In the genomic region with DNA sequence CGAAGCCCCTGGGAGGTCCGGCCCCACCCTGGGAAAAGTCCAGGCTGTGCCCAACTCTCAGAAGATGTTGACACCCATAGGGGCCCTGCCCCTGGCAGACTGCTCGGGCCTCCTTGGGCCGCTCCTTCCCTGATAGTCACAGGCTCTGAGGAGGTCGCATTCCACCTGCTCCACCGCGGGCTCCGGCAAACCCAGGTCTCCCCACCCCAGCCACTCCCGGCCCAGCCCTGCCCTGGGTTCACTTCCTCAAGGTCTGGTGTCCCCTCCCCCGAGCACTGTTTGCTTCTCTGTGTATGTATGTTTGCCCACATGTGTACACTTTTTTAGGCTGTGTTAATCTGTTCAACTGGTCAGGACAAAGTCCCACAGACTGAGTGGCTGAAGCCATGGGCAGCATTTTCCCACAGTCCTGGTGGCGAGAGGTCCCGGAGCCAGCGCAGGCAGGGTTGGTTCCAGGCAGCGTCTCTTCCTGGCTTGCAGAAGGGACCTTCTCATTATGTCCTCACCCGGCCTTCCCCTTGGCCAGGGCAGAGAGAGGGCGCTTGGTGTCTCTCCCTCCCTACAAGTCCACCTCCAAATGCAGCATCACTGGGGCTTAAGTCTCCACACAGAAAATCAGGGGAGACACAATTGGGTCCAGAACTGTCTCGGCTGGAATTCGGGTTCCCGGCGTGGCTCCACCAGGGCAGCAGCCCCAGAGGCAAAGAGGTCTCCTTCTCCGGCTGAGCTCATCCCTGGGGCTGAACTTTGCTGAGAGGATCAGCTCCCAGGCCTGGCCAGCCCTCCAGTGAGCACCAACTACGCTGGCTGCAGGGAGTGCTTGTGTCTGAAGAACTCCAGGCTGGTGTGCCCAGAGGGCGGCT, we compare ENCODE assay signal across 12 cellular contexts. TPM values are rescaled to one million over a fixed set of nuclear protein-coding genes. Genes with fewer than 3 reads are reported as not detected.
DNase-seq lines count a peak whose midpoint lies in the region; ATAC-seq and TF ChIP-seq lines count a peak whose summit lies in the region.
"Had no signal": no experiment of that assay in that cellular context is flagged by ENCODE, and none has a peak within 500 bp of the region (broad histone marks: within the 10 kb centered on the region; RNA-seq: fewer than 3 reads in every experiment).

No MANE protein-coding gene starts in this region.

- dilution Hi-C loops in mammary epithelial cell (cut with HindIII; ENCODE audit: low sequenced_read_pairs) = no loop called here

- CTCF ChIA-PET in mammary epithelial cell (lab: Charles Lee; ENCODE audit: low non-redundant PET) = no interaction called here

- H3K9me3 Mint-ChIP-seq in activated CD4-positive, alpha-beta T cell treated with anti-CD3 and anti-CD28 coated beads, Interleukin-2, amount 10 ng/mL, durations not matched to agents 24 days and 14 days = peaks cover 20% of the 10 kb centered on the region
- peaks cover 15% of the 10 kb centered on the region for H3K9me3 Mint-ChIP-seq in activated T-helper 17 cell treated with anti-CD3 and anti-CD28 coated beads, Interleukin-2, amount 50 U/mL, for 72 hours

- 44% methylated on average over 23 of the region's 23 CpGs for WGBS in liver
- WGBS in mammary epithelial cell (ENCODE audit: low coverage, missing lambda C conversion rate) = 87% methylated on average over 14 of the region's 23 CpGs
- 94% methylated on average over 22 of the region's 23 CpGs for WGBS in smooth muscle cell (ENCODE audit: low lambda C conversion rate)

- TF ChIP-seq RAD21 in liver (IDR thresholded peaks at IDR 0.05) = peak in 1 of 2 donors; percentile 56

- no TSS peak for BruUV-seq in mammary epithelial cell (replicated peaks; lab: Mats Ljungman, UMichigan)

- H3K4me1 Mint-ChIP-seq in activated CD4-positive, alpha-beta T cell treated with anti-CD3 and anti-CD28 coated beads, Interleukin-2, amount 10 ng/mL, durations not matched to agents 24 days and 14 days = peaks cover 48% of the 10 kb centered on the region
- peaks cover 26% of the 10 kb centered on the region for H3K4me1 Mint-ChIP-seq in activated T-helper 17 cell treated with anti-CD3 and anti-CD28 coated beads, Interleukin-2, amount 50 U/mL, for 72 hours

- peak overlapping the region; percentile 32 for H3K4me3 Mint-ChIP-seq in activated CD4-positive, alpha-beta T cell treated with anti-CD3 and anti-CD28 coated beads, Interleukin-2, amount 10 ng/mL, durations not matched to agents 24 days and 14 days
- peak overlapping the region; percentile 76 for H3K4me3 Mint-ChIP-seq in activated T-helper 17 cell treated with anti-CD3 and anti-CD28 coated beads, Interleukin-2, amount 50 U/mL, for 72 hours
- H3K4me3 Mint-ChIP-seq: GM23338 had no signal

- H2AFZ ChIP-seq in mammary epithelial cell (ENCODE audit: low read depth, low read length) = no peak overlapping the region
- H2AFZ ChIP-seq in smooth muscle cell (ENCODE audit: low read depth) = no peak overlapping the region
- H2AFZ ChIP-seq: GM23338 had no signal

- no peaks in the 10 kb centered on the region for H3K27me3 ChIP-seq in liver (ENCODE audit: control insufficient read depth in 4 of 4, insufficient read depth in 4 of 4, low read length in 3 of 4)
- peaks cover 0 to 12% (median 6%) of the 10 kb centered on the region in 5 donors for H3K27me3 ChIP-seq in subcutaneous abdominal adipose tissue (ENCODE audit: control insufficient read depth in 5 of 5, insufficient read depth in 4 of 5, low read length in 5 of 5)
- H3K27me3 ChIP-seq in mammary epithelial cell (ENCODE audit: insufficient read depth, low read length) = no peaks in the 10 kb centered on the region
- H3K27me3 ChIP-seq in smooth muscle cell (ENCODE audit: low read depth) = no peaks in the 10 kb centered on the region

- peak overlapping the region; percentile 74 for H3K27ac Mint-ChIP-seq in activated CD4-positive, alpha-beta T cell treated with anti-CD3 and anti-CD28 coated beads, Interleukin-2, amount 10 ng/mL, durations not matched to agents 24 days and 14 days
- peak overlapping the region; percentile 48 for H3K27ac Mint-ChIP-seq in activated T-helper 17 cell treated with anti-CD3 and anti-CD28 coated beads, Interleukin-2, amount 50 U/mL, for 72 hours
- H3K27ac Mint-ChIP-seq: GM23338 had no signal

- intact Hi-C loops in activated CD4-positive, alpha-beta T cell treated with anti-CD3 and anti-CD28 coated beads, Interleukin-2, amount 10 ng/mL, durations not matched to agents 24 days and 14 days (cut with micrococcal nuclease) = no loop called here
- intact Hi-C loops in mammary epithelial cell (cut with micrococcal nuclease) = no loop called here

- in situ Hi-C loops in mammary epithelial cell (cut with MboI; ENCODE audit: low sequenced_read_pairs in 2 of 2) = loop anchor here in 1 of 2 donors (25.0 kb wide), 1 partner anchor 861 kb away; no protein-coding TSS in a partner anchor

- H3K27me3 Mint-ChIP-seq in activated CD4-positive, alpha-beta T cell treated with anti-CD3 and anti-CD28 coated beads, Interleukin-2, amount 10 ng/mL, durations not matched to agents 24 days and 14 days = no peaks in the 10 kb centered on the region
- no peaks in the 10 kb centered on the region for H3K27me3 Mint-ChIP-seq in activated T-helper 17 cell treated with anti-CD3 and anti-CD28 coated beads, Interleukin-2, amount 50 U/mL, for 72 hours

- H3K27ac ChIP-seq in liver (ENCODE audit: low read depth in 1 of 2, low read length in 2 of 2) (peak overlapping the region; percentile 73 to 77), subcutaneous abdominal adipose tissue (ENCODE audit: low read depth, low read length) (peak overlapping the region; percentile 37), mammary epithelial cell (ENCODE audit: insufficient read depth, low read depth, low read length) (no peak overlapping the region), smooth muscle cell (ENCODE audit: low read depth) (no peak overlapping the region)
- H3K27ac ChIP-seq: SJSA1 had no signal

- H3K4me1 ChIP-seq in liver (ENCODE audit: control insufficient read depth in 4 of 4, insufficient read depth in 4 of 4, low read length in 3 of 4) = peaks cover 3 to 30% (median 19%) of the 10 kb centered on the region in 4 donors
- H3K4me1 ChIP-seq in subcutaneous abdominal adipose tissue (ENCODE audit: control insufficient read depth in 5 of 5, insufficient read depth in 5 of 5, low read length in 5 of 5) = peaks cover 6 to 37% (median 18%) of the 10 kb centered on the region in 5 donors
- H3K4me1 ChIP-seq in mammary epithelial cell (ENCODE audit: insufficient read depth, low read length) = peaks cover 6% of the 10 kb centered on the region
- no peaks in the 10 kb centered on the region for H3K4me1 ChIP-seq in smooth muscle cell (ENCODE audit: low read depth)

- H3K4me2 ChIP-seq in mammary epithelial cell (ENCODE audit: insufficient read depth, low read depth, low read length) (no peak overlapping the region), smooth muscle cell (no peak overlapping the region)
- H3K4me2 ChIP-seq: GM23338 had no signal

- H3K9ac ChIP-seq in liver (ENCODE audit: low read depth in 1 of 2, low read length in 2 of 2) = no peak overlapping the region
- H3K9ac ChIP-seq in subcutaneous abdominal adipose tissue (ENCODE audit: low read length in 5 of 5) = peak overlapping the region in 1 of 5 donors; percentile 7
- no peak overlapping the region for H3K9ac ChIP-seq in mammary epithelial cell (ENCODE audit: insufficient read depth, low read length)
- H3K9ac ChIP-seq in smooth muscle cell (ENCODE audit: low read depth) = no peak overlapping the region

- no peak for ATAC-seq in activated T-helper 17 cell treated with anti-CD3 and anti-CD28 coated beads, Interleukin-2, amount 50 U/mL, for 72 hours (replicated peaks)
- ATAC-seq in GM19455 (IDR thresholded peaks at IDR 0.05; ENCODE audit: unreplicated experiment) = no peak

- DNase-seq in activated CD4-positive, alpha-beta T cell treated with anti-CD3 and anti-CD28 coated beads, Interleukin-2, amount 10 ng/mL, durations not matched to agents 24 days and 14 days = no peak
- no peak for DNase-seq in activated CD4-positive, alpha-beta T cell treated with anti-CD3 and anti-CD28 coated beads, Interleukin-2, amount 50 U/mL, for 48 hours
- DNase-seq in mammary epithelial cell = no peak
- DNase-seq in smooth muscle cell (lab: John Stamatoyannopoulos, UW; ENCODE audit: unreplicated experiment) = no peak
- DNase-seq: NCI-H1694; stimulated activated CD4-positive, alpha-beta T cell treated with anti-CD3 and anti-CD28 coated beads, Interleukin-12 subunit alpha, Interleukin-12 subunit beta, amount 100 ng/mL, for 4 hours had no signal

- H3K36me3 ChIP-seq in liver (ENCODE audit: control insufficient read depth in 4 of 4, insufficient read depth in 3 of 4, low read depth in 1 of 4, low read length in 3 of 4) = no peaks in the 10 kb centered on the region
- H3K36me3 ChIP-seq in subcutaneous abdominal adipose tissue (ENCODE audit: control insufficient read depth in 5 of 5, insufficient read depth in 5 of 5, low read length in 5 of 5) = no peaks in the 10 kb centered on the region
- no peaks in the 10 kb centered on the region for H3K36me3 ChIP-seq in mammary epithelial cell (ENCODE audit: insufficient read depth, low read length)
- no peaks in the 10 kb centered on the region for H3K36me3 ChIP-seq in smooth muscle cell (ENCODE audit: low read depth)
- H3K36me3 ChIP-seq: SJSA1 had no signal

- H4K20me1 ChIP-seq in mammary epithelial cell (ENCODE audit: insufficient read depth, low read length) (no peaks in the 10 kb centered on the region), smooth muscle cell (ENCODE audit: low read depth) (no peaks in the 10 kb centered on the region)

- no peaks in the 10 kb centered on the region for H3F3A ChIP-seq in smooth muscle cell (ENCODE audit: low read depth)

- peaks cover 26% of the 10 kb centered on the region for H3K36me3 Mint-ChIP-seq in activated CD4-positive, alpha-beta T cell treated with anti-CD3 and anti-CD28 coated beads, Interleukin-2, amount 10 ng/mL, durations not matched to agents 24 days and 14 days (ENCODE audit: low read depth)
- H3K36me3 Mint-ChIP-seq in activated T-helper 17 cell treated with anti-CD3 and anti-CD28 coated beads, Interleukin-2, amount 50 U/mL, for 72 hours (ENCODE audit: low read depth) = no peaks in the 10 kb centered on the region

- TF ChIP-seq CTCF in liver (IDR thresholded peaks at IDR 0.05; ENCODE audit: low read depth, low read length, missing input control) (no peak), mammary epithelial cell (conservative IDR thresholded peaks at IDR 0.05 in 1 of 2, IDR thresholded peaks at IDR 0.05 in 1 of 2; ENCODE audit: extremely low read depth in 1 of 2, insufficient read depth in 1 of 2, low read depth in 1 of 2, low read length in 2 of 2) (no peak), smooth muscle cell (IDR thresholded peaks at IDR 0.05; ENCODE audit: borderline replicate concordance, insufficient read depth, poor library complexity, severe bottlenecking) (no peak)

- no peak overlapping the region for H3K4me3 ChIP-seq in liver (ENCODE audit: low read depth in 1 of 3, low read length in 3 of 3)
- H3K4me3 ChIP-seq in subcutaneous abdominal adipose tissue (ENCODE audit: low read depth in 1 of 5, low read length in 5 of 5) = peak overlapping the region in 1 of 5 donors; percentile 4
- no peak overlapping the region for H3K4me3 ChIP-seq in mammary epithelial cell (replicated peaks in 1 of 3; ENCODE audit: insufficient read depth in 1 of 3, low read depth in 2 of 3, low read length in 3 of 3)
- H3K4me3 ChIP-seq in smooth muscle cell = no peak overlapping the region
- H3K4me3 ChIP-seq: GM23338, SJSA1 had no signal

- H3K79me2 ChIP-seq in mammary epithelial cell (ENCODE audit: insufficient read depth, low read length) = no peaks in the 10 kb centered on the region
- H3K79me2 ChIP-seq in smooth muscle cell (ENCODE audit: low read depth) = no peaks in the 10 kb centered on the region

- H3K9me3 ChIP-seq in liver (ENCODE audit: control insufficient read depth in 4 of 4, low read length in 3 of 4) (peaks cover 0 to 5% (median 1%) of the 10 kb centered on the region in 4 donors), subcutaneous abdominal adipose tissue (ENCODE audit: control insufficient read depth in 5 of 5, low read length in 5 of 5) (peaks cover 0 to 11% (median 8%) of the 10 kb centered on the region in 5 donors), mammary epithelial cell (replicated peaks; ENCODE audit: insufficient read depth, low read length) (no peaks in the 10 kb centered on the region), smooth muscle cell (replicated peaks; ENCODE audit: low read depth) (no peaks in the 10 kb centered on the region)

RNA-seq across cellular contexts. Expression of a gene that starts 10.5 kb away (rescaled TPM):
- total RNA-seq in activated CD4-positive, alpha-beta T cell treated with anti-CD3 and anti-CD28 coated beads, Interleukin-2, amount 10 ng/mL, durations not matched to agents 24 days and 14 days = 42.3 and 43.5 TPM in 2 replicates
- 10 to 100 TPM; 27.4 to 36.3 TPM for total RNA-seq in activated T-helper 17 cell treated with anti-CD3 and anti-CD28 coated beads, Interleukin-2, amount 50 U/mL, for 72 hours
- 10 to 100 TPM in 1 of 2 donors, 1 to 10 TPM in 1; 4.6 to 10.2 TPM for total RNA-seq in liver
- polyA plus RNA-seq in liver = 10 to 100 TPM in 1 of 2 donors, 1 to 10 TPM in 1; 6.0 to 10.2 TPM
- total RNA-seq in mammary epithelial cell = 10 to 100 TPM; 15.7 to 29.1 TPM
- polyA plus RNA-seq in mammary epithelial cell = 26.3 TPM
- polyA minus RNA-seq in mammary epithelial cell = 3.5 TPM
- 16.1 and 27.4 TPM in 2 replicates for total RNA-seq in smooth muscle cell
- polyA plus RNA-seq in smooth muscle cell = 18.4 and 26.6 TPM in 2 replicates

RNA-seq across cellular contexts. Expression of a gene that starts 19.9 kb away (rescaled TPM):
- 207 and 209 TPM in 2 replicates for total RNA-seq in activated CD4-positive, alpha-beta T cell treated with anti-CD3 and anti-CD28 coated beads, Interleukin-2, amount 10 ng/mL, durations not matched to agents 24 days and 14 days
- total RNA-seq in activated T-helper 17 cell treated with anti-CD3 and anti-CD28 coated beads, Interleukin-2, amount 50 U/mL, for 72 hours = 100 to 1,000 TPM in 1 of 2 donors, 10 to 100 TPM in 1; 93.2 to 299 TPM
- total RNA-seq in liver (10 to 100 TPM; 14.8 to 28.9 TPM), mammary epithelial cell (10 to 100 TPM; 12.9 to 19.0 TPM), smooth muscle cell (0.40 TPM in 1 of 2 replicates, not detected in the other)
- polyA plus RNA-seq in liver (10 to 100 TPM; 29.2 to 38.1 TPM), mammary epithelial cell (19.6 TPM), smooth muscle cell (not detected in 2 replicates)
- 11.4 TPM for polyA minus RNA-seq in mammary epithelial cell
- total RNA-seq: GM23338 had no signal
- polyA plus RNA-seq: GM23338 had no signal

RNA-seq across cellular contexts. Expression of a gene that starts 46.0 kb away (rescaled TPM):
- not detected in 2 replicates for total RNA-seq in activated CD4-positive, alpha-beta T cell treated with anti-CD3 and anti-CD28 coated beads, Interleukin-2, amount 10 ng/mL, durations not matched to agents 24 days and 14 days
- total RNA-seq in activated T-helper 17 cell treated with anti-CD3 and anti-CD28 coated beads, Interleukin-2, amount 50 U/mL, for 72 hours = not detected
- total RNA-seq in liver = under 1 TPM; 0.08 to 0.93 TPM
- polyA plus RNA-seq in liver = not detected
- not detected for total RNA-seq in mammary epithelial cell
- polyA plus RNA-seq in mammary epithelial cell = not detected
- polyA minus RNA-seq in mammary epithelial cell = not detected
- total RNA-seq in smooth muscle cell = 1.6 TPM in 1 of 2 replicates, not detected in the other
- 1.3 and 1.7 TPM in 2 replicates for polyA plus RNA-seq in smooth muscle cell
- total RNA-seq: SJSA1 had no signal

RNA-seq across cellular contexts. Expression of a gene that starts 49.6 kb away (rescaled TPM):
- total RNA-seq in activated CD4-positive, alpha-beta T cell treated with anti-CD3 and anti-CD28 coated beads, Interleukin-2, amount 10 ng/mL, durations not matched to agents 24 days and 14 days = 55.2 and 56.7 TPM in 2 replicates
- total RNA-seq in activated T-helper 17 cell treated with anti-CD3 and anti-CD28 coated beads, Interleukin-2, amount 50 U/mL, for 72 hours = 10 to 100 TPM; 41.7 to 54.9 TPM
- 10 to 100 TPM; 13.6 to 26.8 TPM for total RNA-seq in liver
- 10 to 100 TPM in 1 of 2 donors, 1 to 10 TPM in 1; 6.2 to 11.6 TPM for polyA plus RNA-seq in liver
- total RNA-seq in mammary epithelial cell = 10 to 100 TPM; 14.2 to 28.5 TPM
- polyA plus RNA-seq in mammary epithelial cell = 14.9 TPM
- polyA minus RNA-seq in mammary epithelial cell = 4.1 TPM
- total RNA-seq in smooth muscle cell = 27.2 and 28.7 TPM in 2 replicates
- polyA plus RNA-seq in smooth muscle cell = 28.4 and 28.5 TPM in 2 replicates

RNA-seq across cellular contexts. Expression of a gene that starts 56.8 kb away (rescaled TPM):
- total RNA-seq in activated CD4-positive, alpha-beta T cell treated with anti-CD3 and anti-CD28 coated beads, Interleukin-2, amount 10 ng/mL, durations not matched to agents 24 days and 14 days = 0.54 and 0.83 TPM in 2 replicates
- total RNA-seq in activated T-helper 17 cell treated with anti-CD3 and anti-CD28 coated beads, Interleukin-2, amount 50 U/mL, for 72 hours = under 1 TPM; 0.54 to 0.87 TPM
- total RNA-seq in liver (under 1 TPM in 1 of 2 donors, not detected in 1; under 0.01 TPM), mammary epithelial cell (not detected), smooth muscle cell (3.5 TPM in 1 of 2 replicates, not detected in the other)
- polyA plus RNA-seq in liver (under 1 TPM in 1 of 2 donors, not detected in 1; 0.42 TPM), mammary epithelial cell (not detected), smooth muscle cell (0.56 and 3.4 TPM in 2 replicates)
- polyA minus RNA-seq in mammary epithelial cell = not detected
- total RNA-seq: SJSA1 had no signal

Comparison
In these comparisons a context has a peak if more than half of its experiments do, and no peak if none do; other contexts are left out.
1. H3K27ac ChIP-seq: peak in liver (2 of 2) and subcutaneous abdominal adipose tissue (single experiment); none in mammary epithelial cell (single experiment) and smooth muscle cell (single experiment).